ENCODE assay signal across 8 cellular contexts in the genomic region with DNA sequence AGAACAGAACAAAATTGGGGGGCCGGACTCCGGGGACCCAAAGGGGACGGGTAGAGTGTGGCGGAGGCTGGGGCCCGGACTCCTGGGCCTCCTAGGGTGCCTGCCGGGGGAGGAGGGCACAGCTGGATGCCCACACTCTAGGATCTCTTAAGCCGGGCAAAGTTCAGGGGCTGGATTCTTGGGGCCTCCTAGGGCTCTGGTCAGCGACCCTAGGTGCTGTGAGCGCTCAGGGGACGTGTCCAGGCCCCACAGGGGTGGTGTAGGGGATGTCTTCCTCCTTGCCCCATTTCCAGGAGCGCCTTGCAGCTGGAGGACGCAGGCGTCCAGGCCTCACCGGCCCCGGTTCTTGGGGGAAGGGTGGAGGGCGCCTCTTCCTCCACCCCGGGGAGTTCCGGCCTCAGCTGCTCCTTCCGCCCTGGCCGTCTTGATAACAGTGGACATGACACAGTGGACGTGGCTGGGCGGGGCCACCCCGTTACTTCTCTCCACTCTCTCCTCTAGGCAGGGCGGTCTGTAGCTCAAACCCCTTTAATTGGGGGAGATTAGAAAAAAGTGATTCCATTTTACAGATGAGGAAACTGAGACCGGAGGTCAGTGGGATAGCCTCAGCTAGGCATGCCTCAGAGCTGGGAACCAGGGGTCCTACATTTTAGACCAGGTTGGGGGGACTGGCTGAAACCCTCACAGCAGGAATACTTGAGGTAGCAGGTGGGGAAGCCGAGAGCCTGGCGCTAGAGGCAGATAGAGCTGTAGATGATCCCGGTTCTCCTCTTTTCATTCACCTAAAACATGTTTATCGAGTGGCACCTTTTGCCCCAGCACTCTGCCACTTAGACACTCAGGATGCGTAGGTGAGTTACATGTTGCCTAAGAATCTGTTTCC. TPM values are rescaled to one million over a fixed set of nuclear protein-coding genes. Genes with fewer than 3 reads are reported as not detected.
DNase-seq lines count a peak whose midpoint lies in the region; ATAC-seq and TF ChIP-seq lines count a peak whose summit lies in the region.

No MANE protein-coding gene starts in this region.

- no peaks in the 10 kb centered on the region for H3K27me3 ChIP-seq in PC-9 (ENCODE audit: insufficient read depth, low read depth)
- H3K27me3 ChIP-seq in endocrine pancreas (ENCODE audit: control insufficient read depth, insufficient read depth, low read length), result no peaks in the 10 kb centered on the region
- H3K27me3 ChIP-seq in naive thymus-derived CD4-positive, alpha-beta T cell (ENCODE audit: control insufficient read depth in 2 of 2, insufficient read depth in 2 of 2, low read length in 2 of 2), result no peaks in the 10 kb centered on the region

- H3F3A ChIP-seq in PC-9 (ENCODE audit: insufficient read depth, low read depth), result peaks cover 46% of the 10 kb centered on the region

- peak overlapping the region; percentile 37 for H3K27ac ChIP-seq in PC-9
- H3K27ac ChIP-seq in naive thymus-derived CD4-positive, alpha-beta T cell (ENCODE audit: low read depth, low read length), result peak overlapping the region; percentile 89

- H3K36me3 Mint-ChIP-seq in naive thymus-derived CD4-positive, alpha-beta T cell, result peaks cover 0 to 13% (median 6%) of the 10 kb centered on the region in 5 donors

- H2AFZ ChIP-seq in PC-9, result peak overlapping the region; percentile 86

- peaks cover 0 to 5% (median 0%) of the 10 kb centered on the region in 11 donors for H3K9me3 Mint-ChIP-seq in naive thymus-derived CD4-positive, alpha-beta T cell

- intact Hi-C loops in PC-9 (cut with micrococcal nuclease; ENCODE audit: unreplicated experiment), result no loop called here
- intact Hi-C loops in naive thymus-derived CD4-positive, alpha-beta T cell (cut with micrococcal nuclease), result loop anchor here (1.0 kb wide), 2 partner anchors 8 to 69 kb away; a partner anchor contains a TSS

- CTCF ChIA-PET in AG04449 (lab: Yijun Ruan, JAX), result interaction anchor here (0.8 to 1.8 kb wide), 2 partner anchors 14 to 43 kb away, joined by 4 to 12 read pairs; a partner anchor contains a TSS
- CTCF ChIA-PET in PC-9 (lab: Charles Lee), result interaction anchor here (0.6 to 1.1 kb wide), 2 partner anchors 162 to 170 kb away, joined by 3 to 5 read pairs; no protein-coding TSS in a partner anchor
- CTCF ChIA-PET in naive thymus-derived CD4-positive, alpha-beta T cell (lab: Charles Lee), result interaction anchor here (1.5 kb wide), 1 partner anchor 43 kb away, joined by 7 read pairs; a partner anchor contains a TSS

- H3K4me3 ChIP-seq in AG04449 (ENCODE audit: low read depth, low read length) (peak overlapping the region; percentile 15; the same call in 1 of the 2 replicates), PC-9 (peak overlapping the region; percentile 89), endocrine pancreas (ENCODE audit: control insufficient read depth, insufficient read depth, low read length) (no peak overlapping the region)
- peak overlapping the region; percentile 81 for H3K4me3 ChIP-seq in naive thymus-derived CD4-positive, alpha-beta T cell (ENCODE audit: low read length)

- H3K9me3 ChIP-seq in PC-9 (ENCODE audit: insufficient read depth, low read depth) (no peaks in the 10 kb centered on the region; the same call in 1 of the 2 replicates), endocrine pancreas (ENCODE audit: control insufficient read depth, low read length) (no peaks in the 10 kb centered on the region)
- no peaks in the 10 kb centered on the region for H3K9me3 ChIP-seq in naive thymus-derived CD4-positive, alpha-beta T cell (ENCODE audit: control insufficient read depth in 2 of 3, low read length in 3 of 3)

- DNase-seq in AG04449 (ENCODE audit: low read depth, low spot score), result no peak
- DNase-seq in PC-9, result peak in 1 of 2 experiments; percentile 41
- no peak for DNase-seq in naive thymus-derived CD4-positive, alpha-beta T cell
- no peak for DNase-seq in midbrain (lab: John Stamatoyannopoulos, UW)
- DNase-seq in DMS79 treated with DMSO at 0.1 percent for 48 hours (lab: John Stamatoyannopoulos, UW), result no peak
- DNase-seq in NCI-H1092 treated with DMSO at 0.1 percent for 48 hours (lab: John Stamatoyannopoulos, UW), result no peak

- peak overlapping the region; percentile 69 for H3K9ac ChIP-seq in endocrine pancreas (ENCODE audit: control insufficient read depth, insufficient read depth, low read length)

- TSS peak; percentile 25 for BruUV-seq in PC-9 (replicated peaks; lab: Mats Ljungman, UMichigan)

- H3K27me3 Mint-ChIP-seq in naive thymus-derived CD4-positive, alpha-beta T cell, result no peaks in the 10 kb centered on the region

- H3K36me3 ChIP-seq in PC-9 (ENCODE audit: low read depth) (no peaks in the 10 kb centered on the region), endocrine pancreas (ENCODE audit: control insufficient read depth, insufficient read depth, low read length) (no peaks in the 10 kb centered on the region)
- H3K36me3 ChIP-seq in naive thymus-derived CD4-positive, alpha-beta T cell (ENCODE audit: control insufficient read depth in 2 of 3, insufficient read depth in 3 of 3, low read length in 3 of 3), result peaks cover 0 to 33% (median 0%) of the 10 kb centered on the region in 3 experiments

- TF ChIP-seq CTCF in AG04449 (IDR thresholded peaks at IDR 0.05; ENCODE audit: insufficient read depth, low read length, missing control alignments) (no peak), PC-9 (conservative IDR thresholded peaks at IDR 0.05) (no peak)

- H3K9me2 ChIP-seq in PC-9 (ENCODE audit: insufficient read depth), result no peaks in the 10 kb centered on the region

- peak overlapping the region; percentile 71 for H3K4me2 ChIP-seq in PC-9

- H3K79me2 ChIP-seq in PC-9 (ENCODE audit: low read depth), result peaks cover 30% of the 10 kb centered on the region

- POLR2A ChIA-PET in AG04449 (lab: Yijun Ruan, JAX) (no interaction called here), PC-9 (lab: Charles Lee; ENCODE audit: unreplicated experiment) (interaction anchor here (0.7 kb wide), 1 partner anchor 283 kb away, joined by 3 read pairs; no protein-coding TSS in a partner anchor)
- POLR2A ChIA-PET in naive thymus-derived CD4-positive, alpha-beta T cell (lab: Charles Lee), result interaction anchor here (0.6 to 2.9 kb wide), 7 partner anchors 8 to 446 kb away, joined by 3 to 15 read pairs (median 3); a partner anchor contains a TSS

- peak overlapping the region; percentile 75 to 89 (median 82) for H3K4me3 Mint-ChIP-seq in naive thymus-derived CD4-positive, alpha-beta T cell

- peak; percentile 16 for ATAC-seq in GM21360 (IDR thresholded peaks at IDR 0.05; ENCODE audit: unreplicated experiment)
- ATAC-seq in naive thymus-derived CD4-positive, alpha-beta T cell, result peak; percentile 44

- H3K4me1 ChIP-seq in PC-9 (replicated peaks; ENCODE audit: insufficient read depth), result peaks cover 11% of the 10 kb centered on the region; the same call in 1 of the 2 replicates
- no peaks in the 10 kb centered on the region for H3K4me1 ChIP-seq in endocrine pancreas (ENCODE audit: control insufficient read depth, insufficient read depth, low read length)
- H3K4me1 ChIP-seq in naive thymus-derived CD4-positive, alpha-beta T cell (ENCODE audit: control insufficient read depth in 2 of 2, insufficient read depth in 2 of 2, low read length in 2 of 2), result peaks cover 10 to 20% of the 10 kb centered on the region in 2 donors

- H4K20me1 ChIP-seq in PC-9 (ENCODE audit: insufficient read depth), result peaks cover 13% of the 10 kb centered on the region

- peaks cover 15 to 46% (median 31%) of the 10 kb centered on the region in 7 donors for H3K4me1 Mint-ChIP-seq in naive thymus-derived CD4-positive, alpha-beta T cell

- peak overlapping the region; percentile 76 to 92 (median 82) for H3K27ac Mint-ChIP-seq in naive thymus-derived CD4-positive, alpha-beta T cell

RNA-seq across cellular contexts. Expression of a gene that starts 0.7 kb away (rescaled TPM):
- total RNA-seq in PC-9 (2021), result 148 and 201 TPM in 2 replicates
- 100 to 1,000 TPM; 158 to 411 (median 187) TPM for total RNA-seq in naive thymus-derived CD4-positive, alpha-beta T cell
- 10 to 100 TPM; 52.8 to 61.1 TPM for polyA plus RNA-seq in naive thymus-derived CD4-positive, alpha-beta T cell

RNA-seq across cellular contexts. Expression of a gene that starts 4.1 kb away (rescaled TPM):
- total RNA-seq in PC-9 (2021), result 0.92 and 1.0 TPM in 2 replicates
- total RNA-seq in naive thymus-derived CD4-positive, alpha-beta T cell, result 10 to 100 TPM in 1 of 5 experiments, 1 to 10 TPM in 4; 2.2 to 13.4 (median 5.4) TPM
- polyA plus RNA-seq in naive thymus-derived CD4-positive, alpha-beta T cell, result not detected

RNA-seq across cellular contexts. Expression of a gene that starts 8.0 kb away (rescaled TPM):
- 149 and 222 TPM in 2 replicates for total RNA-seq in PC-9 (2021)
- total RNA-seq in naive thymus-derived CD4-positive, alpha-beta T cell, result 100 to 1,000 TPM; 112 to 134 (median 117) TPM
- 100 to 1,000 TPM; 158 to 274 TPM for polyA plus RNA-seq in naive thymus-derived CD4-positive, alpha-beta T cell

RNA-seq across cellular contexts. Expression of a gene that starts 8.3 kb away (rescaled TPM):
- 44.9 and 51.3 TPM in 2 replicates for total RNA-seq in PC-9 (2021)
- 10 to 100 TPM; 49.3 to 79.8 (median 76.4) TPM for total RNA-seq in naive thymus-derived CD4-positive, alpha-beta T cell
- polyA plus RNA-seq in naive thymus-derived CD4-positive, alpha-beta T cell, result 10 to 100 TPM in 1 of 2 donors, 1 to 10 TPM in 1; 6.4 to 11.9 TPM

RNA-seq across cellular contexts. Expression of a gene that starts 31.2 kb away (rescaled TPM):
- total RNA-seq in PC-9 (2021), result not detected in 2 replicates
- total RNA-seq in naive thymus-derived CD4-positive, alpha-beta T cell, result 1 to 10 TPM in 1 of 5 experiments, not detected in 4; 3.4 TPM
- polyA plus RNA-seq in naive thymus-derived CD4-positive, alpha-beta T cell, result not detected
